ENCODE assay signal across 20 cellular contexts in genomic region chrX:11214346-11215190, GRCh38.
DNase-seq lines count a peak whose midpoint lies in the region; ATAC-seq, FAIRE-seq and TF ChIP-seq lines count a peak whose summit lies in the region.
"Had no signal": no experiment of that assay in that cellular context is flagged by ENCODE, and none has a peak within 500 bp of the region (broad histone marks: within the 10 kb centered on the region; RNA-seq: fewer than 3 reads in every experiment).

No MANE protein-coding gene starts in this region.

- no peaks in the 10 kb centered on the region for H4K20me1 ChIP-seq in K562 (replicated peaks; ENCODE audit: control insufficient read depth, insufficient read depth, low read length)

- H3K9me1 ChIP-seq in K562 (ENCODE audit: control insufficient read depth, insufficient read depth, low read length), result no peaks in the 10 kb centered on the region

- H4K91ac ChIP-seq in neuronal stem cell (ENCODE audit: low read depth, low read length, poor library complexity), result no peak overlapping the region

- TF ChIP-seq POLR2A in heart left ventricle (IDR thresholded peaks at IDR 0.05), result no peak
- TF ChIP-seq POLR2A in K562 (conservative IDR thresholded peaks at IDR 0.05), result no peak

- in situ Hi-C loops in K562 (cut with MboI), result no loop called here

- no peak overlapping the region for H4K8ac ChIP-seq in neuronal stem cell (ENCODE audit: low read depth, low read length)

- peak in 3 of 5 donors; percentile 24 to 45 (median 28) for DNase-seq in heart left ventricle
- DNase-seq in right cardiac atrium, result no peak
- no peak for DNase-seq in K562 (ENCODE audit: extremely low read depth in 1 of 4, low spot score in 3 of 4)
- no peak for DNase-seq in neuronal stem cell (ENCODE audit: low spot score)
- no peak for DNase-seq in aorta
- no peak for DNase-seq in HUDEP-2 (lab: John Stamatoyannopoulos, UW; ENCODE audit: unreplicated experiment in 76 of 76)
- no peak for DNase-seq in activated CD8-positive, alpha-beta T cell treated with anti-CD3 and anti-CD28 coated beads, Interleukin-2, amount 10 ng/mL, durations not matched to agents 7 days and 5 days
- DNase-seq in colonic mucosa, result no peak
- DNase-seq: C1 segment of cervical spinal cord; Calu3; CD4-positive, alpha-beta T cell; DMS 273 treated with DMSO at 0.1 percent for 48 hours; HCEC 1CT; HFFc6 had no signal

- no peak overlapping the region for H3K4me2 ChIP-seq in K562 (ENCODE audit: insufficient read depth, low read length)
- no peak overlapping the region for H3K4me2 ChIP-seq in neuronal stem cell (ENCODE audit: insufficient read depth, low read length, poor library complexity, severe bottlenecking)

- FAIRE-seq in K562 (lab: Jason Lieb, UNC), result no peak
- FAIRE-seq: A204.1, G401.6, GM12891, GM19239 had no signal

- no peaks in the 10 kb centered on the region for H3K9me3 Mint-ChIP-seq in activated CD8-positive, alpha-beta T cell treated with anti-CD3 and anti-CD28 coated beads, Interleukin-2, amount 10 ng/mL, durations not matched to agents 7 days and 5 days (ENCODE audit: insufficient read depth)

- no peak overlapping the region for H2BK120ac ChIP-seq in neuronal stem cell (ENCODE audit: low read depth, low read length)

- TF ChIP-seq RAD21 in K562 (CRISPR knock-in tag; conservative IDR thresholded peaks at IDR 0.05 in 1 of 2, IDR thresholded peaks at IDR 0.05 in 1 of 2), result no peak

- CTCF ChIA-PET in K562 (lab: Yijun Ruan, JAX; ENCODE audit: low intra/inter-chr PET ratio), result no interaction called here
- CTCF ChIA-PET in activated CD8-positive, alpha-beta T cell treated with anti-CD3 and anti-CD28 coated beads, Interleukin-2, amount 10 ng/mL, durations not matched to agents 7 days and 5 days (lab: Charles Lee), result no interaction called here

- no peak overlapping the region for H3K18ac ChIP-seq in neuronal stem cell (ENCODE audit: low read length)

- H3K79me2 ChIP-seq in K562 (ENCODE audit: control insufficient read depth, insufficient read depth, low read length), result peaks cover 5% of the 10 kb centered on the region; the same call in 1 of the 3 replicates

- POLR2A ChIA-PET in K562 (lab: Yijun Ruan, JAX), result no interaction called here
- POLR2A ChIA-PET in activated CD8-positive, alpha-beta T cell treated with anti-CD3 and anti-CD28 coated beads, Interleukin-2, amount 10 ng/mL, durations not matched to agents 7 days and 5 days (lab: Charles Lee), result no interaction called here

- no peak overlapping the region for H3K14ac ChIP-seq in neuronal stem cell (ENCODE audit: low read length)

- no peak overlapping the region for H3K4me3 Mint-ChIP-seq in activated CD8-positive, alpha-beta T cell treated with anti-CD3 and anti-CD28 coated beads, Interleukin-2, amount 10 ng/mL, durations not matched to agents 7 days and 5 days
- H3K4me3 Mint-ChIP-seq: B cell; CD4-positive, alpha-beta T cell; HFFc6 had no signal

- no peaks in the 10 kb centered on the region for H3K27me3 Mint-ChIP-seq in activated CD8-positive, alpha-beta T cell treated with anti-CD3 and anti-CD28 coated beads, Interleukin-2, amount 10 ng/mL, durations not matched to agents 7 days and 5 days (ENCODE audit: low read depth)
- H3K27me3 Mint-ChIP-seq: CD4-positive, alpha-beta T cell had no signal

- H3K9me3 ChIP-seq in heart left ventricle (peaks cover 0 to 28% (median 0%) of the 10 kb centered on the region in 12 donors), right cardiac atrium (ENCODE audit: control insufficient read depth, low read length) (no peaks in the 10 kb centered on the region), K562 (replicated peaks; ENCODE audit: control insufficient read depth, insufficient read depth, low read depth, low read length) (0 out of 2 replicates have a peak, but pooled peaks cover 1% of the 10 kb centered on the region), neuronal stem cell (replicated peaks in 1 of 2; ENCODE audit: control insufficient read depth in 2 of 2, insufficient read depth in 1 of 2, low read depth in 1 of 2, low read length in 2 of 2) (no peaks in the 10 kb centered on the region), aorta (ENCODE audit: control insufficient read depth, low read length) (no peaks in the 10 kb centered on the region), colonic mucosa (no peaks in the 10 kb centered on the region)

- intact Hi-C loops in heart left ventricle (cut with DNase I), result no loop called here
- intact Hi-C loops in right cardiac atrium (cut with DNase I), result no loop called here
- intact Hi-C loops in K562 (cut with micrococcal nuclease), result no loop called here
- intact Hi-C loops in aorta (cut with DNase I), result no loop called here
- intact Hi-C loops in colonic mucosa (cut with DNase I), result no loop called here

- H3K4me1 ChIP-seq in heart left ventricle (no peaks in the 10 kb centered on the region), right cardiac atrium (ENCODE audit: control insufficient read depth, insufficient read depth, low read length) (no peaks in the 10 kb centered on the region), K562 (replicated peaks in 1 of 2; ENCODE audit: control insufficient read depth in 2 of 2, insufficient read depth in 2 of 2, low read length in 2 of 2) (peaks cover 4 to 11% of the 10 kb centered on the region in 2 experiments; a peak in 4 of 5 replicates), neuronal stem cell (ENCODE audit: control insufficient read depth in 2 of 2, insufficient read depth in 1 of 2, low read depth in 1 of 2, low read length in 2 of 2) (no peaks in the 10 kb centered on the region), aorta (ENCODE audit: control insufficient read depth in 1 of 2, insufficient read depth in 2 of 2, low read length in 2 of 2) (no peaks in the 10 kb centered on the region), colonic mucosa (no peaks in the 10 kb centered on the region)

- no peak for TF ChIP-seq EP300 in K562 (IDR thresholded peaks at IDR 0.05; ENCODE audit: low read length)

- no peak overlapping the region for H3K27ac Mint-ChIP-seq in activated CD8-positive, alpha-beta T cell treated with anti-CD3 and anti-CD28 coated beads, Interleukin-2, amount 10 ng/mL, durations not matched to agents 7 days and 5 days
- H3K27ac Mint-ChIP-seq: B cell; CD4-positive, alpha-beta T cell; HFFc6 had no signal

- H3K4me3 ChIP-seq in heart left ventricle, result no peak overlapping the region
- H3K4me3 ChIP-seq in right cardiac atrium (ENCODE audit: low read length), result no peak overlapping the region
- H3K4me3 ChIP-seq in K562, result no peak overlapping the region
- H3K4me3 ChIP-seq in neuronal stem cell (ENCODE audit: low read length in 2 of 2), result no peak overlapping the region
- H3K4me3 ChIP-seq in aorta (ENCODE audit: low read length in 2 of 2), result no peak overlapping the region
- H3K4me3 ChIP-seq in colonic mucosa, result no peak overlapping the region

- H3K36me3 ChIP-seq in heart left ventricle (no peaks in the 10 kb centered on the region), K562 (ENCODE audit: control insufficient read depth, insufficient read depth, low read length) (no peaks in the 10 kb centered on the region; the same call in 2 of the 3 replicates), neuronal stem cell (replicated peaks in 1 of 2; ENCODE audit: control insufficient read depth in 2 of 2, insufficient read depth in 2 of 2, low read length in 2 of 2) (no peaks in the 10 kb centered on the region), aorta (ENCODE audit: control insufficient read depth in 1 of 2, insufficient read depth in 2 of 2, low read length in 1 of 2) (no peaks in the 10 kb centered on the region), colonic mucosa (no peaks in the 10 kb centered on the region)

- H2BK5ac ChIP-seq in neuronal stem cell (ENCODE audit: low read length), result no peak overlapping the region

- TF ChIP-seq CTCF in heart left ventricle (IDR thresholded peaks at IDR 0.05), result no peak
- TF ChIP-seq CTCF in K562 (IDR thresholded peaks at IDR 0.05 in 2 of 3, conservative IDR thresholded peaks at IDR 0.05 in 1 of 3; ENCODE audit: insufficient read depth in 2 of 3, low read depth in 1 of 3, low read length in 3 of 3), result no peak
- TF ChIP-seq CTCF in colonic mucosa (IDR thresholded peaks at IDR 0.05), result no peak

- no peak overlapping the region for H2BK15ac ChIP-seq in neuronal stem cell (ENCODE audit: low read length)

- H3K79me1 ChIP-seq in neuronal stem cell (ENCODE audit: low read depth, low read length), result no peaks in the 10 kb centered on the region

- H3K36me3 Mint-ChIP-seq in activated CD8-positive, alpha-beta T cell treated with anti-CD3 and anti-CD28 coated beads, Interleukin-2, amount 10 ng/mL, durations not matched to agents 7 days and 5 days (ENCODE audit: low read depth), result no peaks in the 10 kb centered on the region

- H3K9ac ChIP-seq in K562 (ENCODE audit: insufficient read depth in 1 of 2, low read depth in 2 of 2, low read length in 2 of 2), result no peak overlapping the region
- no peak overlapping the region for H3K9ac ChIP-seq in neuronal stem cell (ENCODE audit: low read depth, low read length, poor library complexity)
- H3K9ac ChIP-seq in colonic mucosa (ENCODE audit: low read depth in 2 of 2, low read length in 2 of 2), result no peak overlapping the region

- BruUV-seq in K562 (replicated peaks; lab: Mats Ljungman, UMichigan), result no TSS peak

- no peak overlapping the region for H2AFZ ChIP-seq in K562 (ENCODE audit: low read depth, low read length)
- H2AFZ ChIP-seq in neuronal stem cell (ENCODE audit: low read length), result no peak overlapping the region

- H3K27ac ChIP-seq in heart left ventricle (no peak overlapping the region), right cardiac atrium (ENCODE audit: low read length) (no peak overlapping the region), K562 (ENCODE audit: extremely low read depth, low read depth, low read length) (no peak overlapping the region), neuronal stem cell (replicated peaks; ENCODE audit: low read length) (no peak overlapping the region), aorta (ENCODE audit: low read depth in 1 of 2, low read length in 2 of 2) (no peak overlapping the region), colonic mucosa (no peak overlapping the region)
- H3K27ac ChIP-seq: HL-60 had no signal

- WGBS in heart left ventricle, 4 donors, result 76 to 95% (median 89%) methylated on average over 11 to 18 of the region's 18 CpGs
- 92% methylated on average over 18 of the region's 18 CpGs for WGBS in right cardiac atrium
- WGBS in K562 (ENCODE audit: insufficient coverage, low coverage, missing lambda C conversion rate), result 86% methylated on average over 4 of the region's 18 CpGs
- no CpG with 5 or more reads among the region's 18 CpGs for WGBS in neuronal stem cell (ENCODE audit: extremely low coverage in 2 of 2, insufficient read length in 2 of 2, insufficient replicate concordance in 1 of 2), 2 donors
- 79 to 93% methylated on average over 18 of the region's 18 CpGs for WGBS in aorta, 2 donors

- no peak overlapping the region for H2AK5ac ChIP-seq in neuronal stem cell (ENCODE audit: low read depth, low read length)

- H3K23ac ChIP-seq in neuronal stem cell (ENCODE audit: low read depth, low read length, poor library complexity), result no peak overlapping the region

- H3K4me1 Mint-ChIP-seq in activated CD8-positive, alpha-beta T cell treated with anti-CD3 and anti-CD28 coated beads, Interleukin-2, amount 10 ng/mL, durations not matched to agents 7 days and 5 days (ENCODE audit: low read depth), result no peaks in the 10 kb centered on the region
- H3K4me1 Mint-ChIP-seq: B cell had no signal

- ATAC-seq in heart left ventricle, result peak in 1 of 4 donors; percentile 27
- no peak for ATAC-seq in right cardiac atrium
- ATAC-seq in K562, result no peak
- peak; percentile 50 for ATAC-seq in aorta (ENCODE audit: low FRiP score)
- ATAC-seq in activated CD8-positive, alpha-beta T cell treated with anti-CD3 and anti-CD28 coated beads, Interleukin-2, amount 10 ng/mL, durations not matched to agents 7 days and 5 days, result no peak

- no peaks in the 10 kb centered on the region for H3K27me3 ChIP-seq in heart left ventricle
- H3K27me3 ChIP-seq in right cardiac atrium (ENCODE audit: control insufficient read depth, insufficient read depth), result no peaks in the 10 kb centered on the region
- H3K27me3 ChIP-seq in K562 (ENCODE audit: control insufficient read depth in 2 of 2, insufficient read depth in 2 of 2, low read length in 2 of 2), result no peaks in the 10 kb centered on the region
- no peaks in the 10 kb centered on the region for H3K27me3 ChIP-seq in neuronal stem cell (ENCODE audit: control insufficient read depth in 3 of 3, insufficient read depth in 3 of 3, low read depth in 1 of 3, low read length in 3 of 3)
- no peaks in the 10 kb centered on the region for H3K27me3 ChIP-seq in aorta (ENCODE audit: control insufficient read depth in 1 of 2, insufficient read depth in 2 of 2, low read length in 1 of 2)
- H3K27me3 ChIP-seq in colonic mucosa, result no peaks in the 10 kb centered on the region

- H3K4ac ChIP-seq in neuronal stem cell (ENCODE audit: low read length), result no peak overlapping the region

- peak overlapping the region; percentile 22 for H2BK12ac ChIP-seq in neuronal stem cell (ENCODE audit: low read length)

Comparison
In these comparisons a context has a peak if more than half of its experiments do, and no peak if none do; other contexts are left out.
1. DNase-seq: peak in heart left ventricle (3 of 5); none in right cardiac atrium (0 of 3), K562 (0 of 4), neuronal stem cell (single experiment), aorta (0 of 2), HUDEP-2 (0 of 76), activated CD8-positive, alpha-beta T cell treated with anti-CD3 and anti-CD28 coated beads, Interleukin-2, amount 10 ng/mL, durations not matched to agents 7 days and 5 days (single experiment) and colonic mucosa (single experiment).